In the genomic region with DNA sequence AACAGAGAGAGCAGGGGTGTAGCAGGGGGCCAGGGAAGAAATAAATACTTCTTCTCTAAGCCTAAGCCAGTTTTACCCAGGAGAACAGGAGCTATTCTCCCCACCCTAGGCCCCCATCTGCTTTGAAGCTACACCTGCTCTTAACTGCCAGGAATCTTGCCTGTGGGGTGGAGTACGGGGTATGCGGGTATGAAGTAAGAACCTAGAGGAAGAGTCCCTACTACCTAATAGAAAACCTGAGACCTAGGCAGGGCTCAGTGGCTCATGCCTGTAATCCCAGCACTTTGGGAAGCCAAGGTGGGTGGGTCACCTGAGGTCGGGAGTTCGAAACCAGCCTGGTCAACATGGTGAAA, we compare ENCODE assay signal across 8 cellular contexts. TPM values are rescaled to one million over a fixed set of nuclear protein-coding genes. Genes with fewer than 3 reads are reported as not detected.
A peak's percentile ranks its signal among the peaks of the same experiment; 100 is the strongest.
DNase-seq lines count a peak whose midpoint lies in the region; ATAC-seq and TF ChIP-seq lines count a peak whose summit lies in the region.
"Had no signal": no experiment of that assay in that cellular context is flagged by ENCODE, and none has a peak within 500 bp of the region (broad histone marks: within the 10 kb centered on the region; RNA-seq: fewer than 3 reads in every experiment).

No MANE protein-coding gene starts in this region.

- in situ Hi-C loops in gastrocnemius medialis (cut with MboI; ENCODE audit: low sequenced_read_pairs in 4 of 4) = loop anchor here in 1 of 4 donors (25.0 kb wide), 1 partner anchor 113 kb away; no protein-coding TSS in a partner anchor

- DNase-seq in MG63 = no peak
- no peak for DNase-seq in central memory CD8-positive, alpha-beta T cell (ENCODE audit: low spot score in 2 of 2)
- no peak for DNase-seq in gastrocnemius medialis
- DNase-seq in NCI-H446 (lab: John Stamatoyannopoulos, UW) = no peak

- peak overlapping the region; percentile 13 for H3K4me3 Mint-ChIP-seq in central memory CD8-positive, alpha-beta T cell

- intact Hi-C loops in gastrocnemius medialis (cut with DNase I; ENCODE audit: low total_unique reads) = loop anchor here (5.0 kb wide), 2 partner anchors 233 to 453 kb away; a partner anchor contains a TSS

- H3K4me3 ChIP-seq in MG63 (peak overlapping the region; percentile 60), gastrocnemius medialis (no peak overlapping the region)

- H3K36me3 ChIP-seq in ES-I3 (ENCODE audit: insufficient read depth, low read length) = no peaks in the 10 kb centered on the region; the same call in 1 of the 2 replicates
- H3K36me3 ChIP-seq in MG63 = peaks cover 45% of the 10 kb centered on the region
- no peaks in the 10 kb centered on the region for H3K36me3 ChIP-seq in gastrocnemius medialis

- no peak for TF ChIP-seq CTCF in gastrocnemius medialis (IDR thresholded peaks at IDR 0.05 in 4 of 5, conservative IDR thresholded peaks at IDR 0.05 in 1 of 5)

- TF ChIP-seq POLR2A in gastrocnemius medialis (IDR thresholded peaks at IDR 0.05) = no peak

- no peak overlapping the region for H3K27ac Mint-ChIP-seq in central memory CD8-positive, alpha-beta T cell (ENCODE audit: low read depth)

- no peak for ATAC-seq in central memory CD8-positive, alpha-beta T cell (replicated peaks; ENCODE audit: extremely low read depth, poor library complexity, severe bottlenecking)
- ATAC-seq in gastrocnemius medialis = no peak
- no peak for ATAC-seq in GM18867 (IDR thresholded peaks at IDR 0.05; ENCODE audit: unreplicated experiment)
- ATAC-seq in HG03139 (IDR thresholded peaks at IDR 0.05; ENCODE audit: unreplicated experiment) = no peak

- H3K27me3 ChIP-seq in MG63 (no peaks in the 10 kb centered on the region), gastrocnemius medialis (no peaks in the 10 kb centered on the region)

- H3K4me1 Mint-ChIP-seq in central memory CD8-positive, alpha-beta T cell = peaks cover 18% of the 10 kb centered on the region

- peak overlapping the region; percentile 55; the same call in 1 of the 2 replicates for H3K9ac ChIP-seq in ES-I3 (ENCODE audit: low read depth, low read length)

- H3K4me1 ChIP-seq in ES-I3 (ENCODE audit: insufficient read depth, low read length) (peaks cover 45% of the 10 kb centered on the region; the same call in 1 of the 2 replicates), gastrocnemius medialis (peaks cover 84 to 90% of the 10 kb centered on the region in 2 donors)

- H3K9me3 ChIP-seq in ES-I3 (ENCODE audit: control insufficient read depth, insufficient read depth, low read length) (no peaks in the 10 kb centered on the region), MG63 (no peaks in the 10 kb centered on the region), gastrocnemius medialis (no peaks in the 10 kb centered on the region)

- H3K9me3 Mint-ChIP-seq in central memory CD8-positive, alpha-beta T cell = no peaks in the 10 kb centered on the region

- no peaks in the 10 kb centered on the region for H3K27me3 Mint-ChIP-seq in central memory CD8-positive, alpha-beta T cell

- no peaks in the 10 kb centered on the region for H3K36me3 Mint-ChIP-seq in central memory CD8-positive, alpha-beta T cell (ENCODE audit: insufficient read depth)

- H3K27ac ChIP-seq in gastrocnemius medialis = peak overlapping the region; percentile 95 to 99 (median 98)

RNA-seq across cellular contexts. Expression of a gene that starts 1.6 kb away (rescaled TPM):
- total RNA-seq in MG63 (2014; rRNA removed; shearing (Covaris generic); ENCODE audit: low replicate concordance) = 118 and 130 TPM in 2 replicates
- total RNA-seq in gastrocnemius medialis = 10 to 100 TPM; 18.3 to 95.5 (median 40.8) TPM

RNA-seq across cellular contexts. Expression of a gene that starts 8.2 kb away (rescaled TPM):
- not detected in 2 replicates for total RNA-seq in MG63 (2014; rRNA removed; shearing (Covaris generic); ENCODE audit: low replicate concordance)
- total RNA-seq in gastrocnemius medialis = not detected
- total RNA-seq: frontal cortex had no signal

RNA-seq across cellular contexts. Expression of a gene that starts 21.9 kb away (rescaled TPM):
- 5,432 and 5,573 TPM in 2 replicates for total RNA-seq in MG63 (2014; rRNA removed; shearing (Covaris generic); ENCODE audit: low replicate concordance)
- total RNA-seq in gastrocnemius medialis = 1,000 to 10,000 TPM in 2 of 4 donors, 100 to 1,000 TPM in 2; 878 to 1,576 (median 1,106) TPM

RNA-seq across cellular contexts. Expression of a gene that starts 32.4 kb away (rescaled TPM):
- 386 and 631 TPM in 2 replicates for total RNA-seq in MG63 (2014; rRNA removed; shearing (Covaris generic); ENCODE audit: low replicate concordance)
- 10 to 100 TPM; 14.9 to 35.9 (median 21.4) TPM for total RNA-seq in gastrocnemius medialis

RNA-seq across cellular contexts. Expression of a gene that starts 40.4 kb away (rescaled TPM):
- total RNA-seq in MG63 (2014; rRNA removed; shearing (Covaris generic); ENCODE audit: low replicate concordance) = 24.4 and 35.2 TPM in 2 replicates
- total RNA-seq in gastrocnemius medialis = 10 to 100 TPM in 2 of 4 donors, 1 to 10 TPM in 2; 4.1 to 11.1 (median 10.0) TPM
